9 cellular contexts compared by ENCODE assay signal in the genomic region with DNA sequence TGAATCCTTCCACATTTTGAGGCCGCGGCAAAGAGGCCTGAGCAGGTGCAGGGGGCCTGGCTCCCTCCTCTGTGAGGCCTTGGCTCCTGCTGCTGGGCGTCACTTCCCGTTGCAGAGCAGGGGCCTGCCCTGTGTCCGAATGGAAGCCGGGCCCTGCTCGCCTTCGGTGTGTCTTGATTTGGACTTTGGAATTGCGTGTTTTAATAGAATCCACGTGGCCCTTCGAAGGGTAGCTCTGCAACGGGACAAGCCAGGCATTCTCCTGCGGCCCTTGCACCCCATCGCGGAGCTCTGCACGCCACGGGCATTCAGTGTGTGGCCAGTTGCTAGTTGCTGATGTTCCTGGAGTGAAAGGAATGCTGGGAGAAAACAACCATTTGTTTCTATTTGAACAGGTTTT.
"Had no signal": no experiment of that assay in that cellular context is flagged by ENCODE, and none has a peak within 500 bp of the region (broad histone marks: within the 10 kb centered on the region; RNA-seq: fewer than 3 reads in every experiment).

No MANE protein-coding gene starts in this region.

- H2AFZ ChIP-seq: GM23248 had no signal

- H3K27ac ChIP-seq: GM23248, HL-60 had no signal

- H3K9ac ChIP-seq: GM23248 had no signal

- DNase-seq: GM23248, GOT3, H7, HFFc6, IMR-90 had no signal

- H3K4me3 ChIP-seq: GM23248, HAP-1, K562 had no signal

- H3K4me1 ChIP-seq: HAP-1 had no signal

- H3K9me3 ChIP-seq: HAP-1 had no signal

- FAIRE-seq: K562 had no signal

- ATAC-seq: HCT116, K562 had no signal
